9 cellular contexts compared by ENCODE assay signal in the genomic region with DNA sequence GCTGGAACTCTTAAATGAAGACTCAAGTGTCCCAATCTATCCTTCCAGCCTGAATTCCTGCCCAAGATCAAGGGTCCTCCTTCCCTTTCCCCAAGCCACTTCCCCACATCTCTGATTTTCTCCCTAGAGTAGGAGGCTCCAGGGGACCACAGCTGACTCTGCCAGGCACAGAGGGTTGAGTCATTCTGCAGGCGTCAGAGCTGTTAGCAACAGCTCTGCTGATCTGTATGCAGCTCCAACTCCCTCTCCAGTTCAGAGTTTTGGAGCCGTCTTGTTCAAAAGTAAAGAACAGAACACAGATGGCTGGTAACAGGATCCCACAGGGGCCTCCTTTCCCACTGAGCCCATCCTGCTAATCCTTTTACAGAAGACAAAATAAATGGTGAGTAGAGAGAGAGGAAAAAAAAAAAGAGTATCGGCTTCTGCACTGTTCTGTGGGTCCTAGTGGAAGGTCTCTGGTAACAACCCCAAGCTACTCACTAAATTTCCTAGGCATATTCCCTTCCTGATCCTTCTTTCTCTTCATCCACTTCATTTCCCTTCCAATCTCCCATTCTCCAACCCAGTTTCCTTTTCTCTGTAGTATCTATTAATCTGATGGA. TPM values are rescaled to one million over a fixed set of nuclear protein-coding genes. Genes with fewer than 3 reads are reported as not detected.
DNase-seq lines count a peak whose midpoint lies in the region; FAIRE-seq and TF ChIP-seq lines count a peak whose summit lies in the region.
"Had no signal": no experiment of that assay in that cellular context is flagged by ENCODE, and none has a peak within 500 bp of the region (broad histone marks: within the 10 kb centered on the region; RNA-seq: fewer than 3 reads in every experiment).

No MANE protein-coding gene starts in this region.

- H3K79me2 ChIP-seq in Karpas-422 (ENCODE audit: low read length), result no peaks in the 10 kb centered on the region

- no peaks in the 10 kb centered on the region for H4K20me1 ChIP-seq in Karpas-422 (ENCODE audit: insufficient read depth, low read depth, low read length)

- FAIRE-seq in D721Med (lab: Jason Lieb, UNC), result no peak

- H2AFZ ChIP-seq in Karpas-422 (ENCODE audit: low read length), result no peak overlapping the region

- no peaks in the 10 kb centered on the region for H3K36me3 ChIP-seq in SJSA1
- H3K36me3 ChIP-seq in Karpas-422 (ENCODE audit: insufficient read depth, low read length), result no peaks in the 10 kb centered on the region

- no peaks in the 10 kb centered on the region for H3K9me2 ChIP-seq in Karpas-422 (replicated peaks; ENCODE audit: insufficient read depth, low read length)

- H3K4me1 ChIP-seq in SJSA1 (replicated peaks) (peaks cover 5% of the 10 kb centered on the region; the same call in 1 of the 2 replicates), Karpas-422 (ENCODE audit: low read length) (peaks cover 10% of the 10 kb centered on the region)

- H3K27ac ChIP-seq in SJSA1 (no peak overlapping the region), Karpas-422 (ENCODE audit: low read length) (no peak overlapping the region)
- H3K27ac ChIP-seq: HL-60 had no signal

- DNase-seq in EL (peak; percentile 77), SJSA1 (ENCODE audit: low read depth in 1 of 2, low spot score in 2 of 2) (peak; percentile 21 to 55), fibroblast of the aortic adventitia (ENCODE audit: low read depth) (peak; percentile 86), nucleus accumbens (lab: John Stamatoyannopoulos, UW) (peak; percentile 13 to 97 (median 81)), GM19238 (ENCODE audit: insufficient read length, low spot score) (no peak), Karpas-422 (no peak), D721Med (ENCODE audit: insufficient read length, low spot score) (no peak), NCI-H2196 treated with DMSO at 0.1 percent for 48 hours (lab: John Stamatoyannopoulos, UW; ENCODE audit: unreplicated experiment) (no peak)

- no peaks in the 10 kb centered on the region for H3K9me3 ChIP-seq in SJSA1 (replicated peaks)
- no peaks in the 10 kb centered on the region for H3K9me3 ChIP-seq in Karpas-422 (ENCODE audit: low read length)

- no peaks in the 10 kb centered on the region for H3K27me3 ChIP-seq in SJSA1 (replicated peaks)
- H3K27me3 ChIP-seq in Karpas-422 (ENCODE audit: low read length), result no peaks in the 10 kb centered on the region

- H3K4me3 ChIP-seq in SJSA1 (no peak overlapping the region), fibroblast of the aortic adventitia (ENCODE audit: low read depth, low read length) (no peak overlapping the region), Karpas-422 (ENCODE audit: low read length) (no peak overlapping the region)

- H3K9ac ChIP-seq in Karpas-422 (ENCODE audit: low read length), result no peak overlapping the region

- no peak overlapping the region for H3K4me2 ChIP-seq in Karpas-422 (ENCODE audit: low read depth, low read length, poor library complexity, severe bottlenecking)

- no peak for TF ChIP-seq CTCF in fibroblast of the aortic adventitia (IDR thresholded peaks at IDR 0.05; ENCODE audit: insufficient read depth, low read length)
- TF ChIP-seq CTCF in D721Med (IDR thresholded peaks at IDR 0.05; ENCODE audit: insufficient read depth, missing control alignments), result no peak

RNA-seq across cellular contexts. Expression of gene TAOK1, which starts 13.4 kb away (rescaled TPM):
- 25.2 and 38.4 TPM in 2 replicates for total RNA-seq in SJSA1 (2014; rRNA removed; shearing (Covaris generic))
- total RNA-seq in fibroblast of the aortic adventitia (ENCODE audit: low replicate concordance), result 71.8 and 78.3 TPM in 2 replicates
- 39.6 and 47.5 TPM in 2 replicates for total RNA-seq in Karpas-422 (2014; rRNA removed; shearing (Covaris generic); ENCODE audit: low replicate concordance)

Comparison
In these comparisons a context has a peak if more than half of its experiments do, and no peak if none do; other contexts are left out.
1. DNase-seq: peak in EL (single experiment), SJSA1 (2 of 2), fibroblast of the aortic adventitia (single experiment) and nucleus accumbens (56 of 56); none in GM19238 (single experiment), Karpas-422 (single experiment), D721Med (single experiment) and NCI-H2196 treated with DMSO at 0.1 percent for 48 hours (single experiment).